30 cellular contexts compared by ENCODE assay signal in genomic region chr15:84908564-84908963, GRCh38. TPM values are rescaled to one million over a fixed set of nuclear protein-coding genes. Genes with fewer than 3 reads are reported as not detected.
A peak's percentile ranks its signal among the peaks of the same experiment; 100 is the strongest.
DNase-seq lines count a peak whose midpoint lies in the region; ATAC-seq and TF ChIP-seq lines count a peak whose summit lies in the region.
"Had no signal": no experiment of that assay in that cellular context is flagged by ENCODE, and none has a peak within 500 bp of the region (broad histone marks: within the 10 kb centered on the region; RNA-seq: fewer than 3 reads in every experiment).

No MANE protein-coding gene starts in this region.

- H4K20me1 ChIP-seq in GM23338 (replicated peaks; ENCODE audit: insufficient read depth), result no peaks in the 10 kb centered on the region

- intact Hi-C loops in testis (cut with DNase I; ENCODE audit: low total_unique reads) (no loop called here), Caco-2 (cut with micrococcal nuclease; ENCODE audit: unreplicated experiment) (no loop called here)

- in situ Hi-C loops in GM13976 (cut with MboI; ENCODE audit: low sequenced_read_pairs, unreplicated experiment), result no loop called here

- H3K4me3 Mint-ChIP-seq in GM23338 (no peak overlapping the region), Caco-2 (ENCODE audit: unreplicated experiment) (no peak overlapping the region)
- H3K4me3 Mint-ChIP-seq: activated B cell treated with CpG ODN at 0.5 μM for 24 hours; activated naive CD4-positive, alpha-beta T cell treated with anti-CD3 and anti-CD28 coated beads, Interleukin-2, amount 10 ng/mL, durations not matched to agents 7 days and 5 days had no signal

- H3K4me3 ChIP-seq in GM23338 (no peak overlapping the region), NT2/D1 (ENCODE audit: insufficient read length, low read depth) (no peak overlapping the region), thoracic aorta (no peak overlapping the region), testis (no peak overlapping the region), Caco-2 (ENCODE audit: low read depth, low read length) (no peak overlapping the region)
- H3K4me3 ChIP-seq: GM23248, MG63, ovary, right atrium auricular region, upper lobe of right lung had no signal

- H3K9me3 ChIP-seq in NT2/D1 (ENCODE audit: insufficient read depth, low read length) (no peaks in the 10 kb centered on the region), thoracic aorta (no peaks in the 10 kb centered on the region), testis (no peaks in the 10 kb centered on the region), Caco-2 (no peaks in the 10 kb centered on the region)
- H3K9me3 ChIP-seq: MG63, ovary, right atrium auricular region, upper lobe of right lung had no signal

- H3K4me1 Mint-ChIP-seq in GM23338 (peaks cover 10% of the 10 kb centered on the region), Caco-2 (ENCODE audit: low read depth, unreplicated experiment) (peaks cover 22% of the 10 kb centered on the region)
- H3K4me1 Mint-ChIP-seq: activated B cell treated with CpG ODN at 0.5 μM for 24 hours; naive thymus-derived CD8-positive, alpha-beta T cell had no signal

- no peak overlapping the region for H3K4me2 ChIP-seq in GM23338

- ATAC-seq in GM23338 (peak; percentile 60), thoracic aorta (ENCODE audit: insufficient number of reproducible peaks, low FRiP score, low read depth) (no peak)
- ATAC-seq: naive thymus-derived CD8-positive, alpha-beta T cell; Right ventricle myocardium inferior; upper lobe of right lung had no signal

- no peaks in the 10 kb centered on the region for H3K9me2 ChIP-seq in GM23338 (ENCODE audit: insufficient read depth)

- H3F3A ChIP-seq in GM23338 (replicated peaks; ENCODE audit: low read depth), result no peaks in the 10 kb centered on the region

- no peak for TF ChIP-seq POLR2A in testis (IDR thresholded peaks at IDR 0.05)

- no TSS peak for BruUV-seq in Caco-2 (replicated peaks; lab: Mats Ljungman, UMichigan)

- H3K27me3 ChIP-seq in GM23338 (ENCODE audit: insufficient read depth) (no peaks in the 10 kb centered on the region), NT2/D1 (ENCODE audit: insufficient read depth, insufficient read length) (no peaks in the 10 kb centered on the region), thoracic aorta (replicated peaks; ENCODE audit: insufficient read depth) (no peaks in the 10 kb centered on the region), testis (no peaks in the 10 kb centered on the region), Caco-2 (replicated peaks; ENCODE audit: control insufficient read depth, insufficient read depth, low read length) (no peaks in the 10 kb centered on the region; the same call in 1 of the 2 replicates)
- H3K27me3 ChIP-seq: MG63, ovary, right atrium auricular region, upper lobe of right lung had no signal

- POLR2A ChIA-PET in Caco-2 (lab: Charles Lee), result no interaction called here

- H3K79me2 ChIP-seq in GM23338 (replicated peaks; ENCODE audit: insufficient read depth), result no peaks in the 10 kb centered on the region

- H3K36me3 Mint-ChIP-seq in GM23338 (ENCODE audit: low read depth) (no peaks in the 10 kb centered on the region), Caco-2 (ENCODE audit: insufficient read depth, unreplicated experiment) (peaks cover 7% of the 10 kb centered on the region)
- H3K36me3 Mint-ChIP-seq: activated naive CD4-positive, alpha-beta T cell treated with anti-CD3 and anti-CD28 coated beads, Interleukin-2, amount 10 ng/mL, durations not matched to agents 7 days and 5 days; naive thymus-derived CD8-positive, alpha-beta T cell had no signal

- H3K9ac ChIP-seq in NT2/D1 (ENCODE audit: insufficient read length, low read depth), result peak overlapping the region; percentile 29
- H3K9ac ChIP-seq: GM23248 had no signal

- H3K27me3 Mint-ChIP-seq in GM23338 (ENCODE audit: insufficient read depth, low read depth, poor library complexity), result peaks cover 6% of the 10 kb centered on the region
- no peaks in the 10 kb centered on the region for H3K27me3 Mint-ChIP-seq in Caco-2 (ENCODE audit: insufficient read depth, unreplicated experiment)

- H3K9me3 Mint-ChIP-seq in GM23338 (no peaks in the 10 kb centered on the region; the same call in 2 of the 3 replicates), Caco-2 (ENCODE audit: unreplicated experiment) (no peaks in the 10 kb centered on the region)
- H3K9me3 Mint-ChIP-seq: activated B cell treated with CpG ODN at 0.5 μM for 24 hours; activated naive CD4-positive, alpha-beta T cell treated with anti-CD3 and anti-CD28 coated beads, Interleukin-2, amount 10 ng/mL, durations not matched to agents 7 days and 5 days had no signal

- 46 to 54% methylated on average over 13 of the region's 13 CpGs for WGBS in testis, 2 donors

- TF ChIP-seq CTCF in GM23338 (conservative IDR thresholded peaks at IDR 0.05; ENCODE audit: low read depth in 2 of 2), result no peak
- no peak for TF ChIP-seq CTCF in thoracic aorta (IDR thresholded peaks at IDR 0.05)
- no peak for TF ChIP-seq CTCF in testis (IDR thresholded peaks at IDR 0.05)
- no peak for TF ChIP-seq CTCF in Caco-2 (IDR thresholded peaks at IDR 0.05; ENCODE audit: insufficient read depth in 1 of 2, low read depth in 1 of 2, low read length in 1 of 2, severe bottlenecking in 1 of 2, unreplicated experiment in 1 of 2)
- no peak for TF ChIP-seq CTCF in GM13976 (IDR thresholded peaks at IDR 0.05; ENCODE audit: borderline replicate concordance, control extremely low read depth, extremely low read depth, insufficient read depth, missing control alignments)

- H3K4me1 ChIP-seq in GM23338 (ENCODE audit: insufficient read depth) (no peaks in the 10 kb centered on the region), NT2/D1 (ENCODE audit: insufficient read depth, insufficient read length) (peaks cover 14% of the 10 kb centered on the region), thoracic aorta (ENCODE audit: control insufficient read depth in 1 of 2, low read depth in 2 of 2) (peaks cover 45 to 84% of the 10 kb centered on the region in 2 donors), testis (peaks cover 32% of the 10 kb centered on the region), Caco-2 (peaks cover 24% of the 10 kb centered on the region)

- DNase-seq in GM23338 (ENCODE audit: low spot score), result no peak
- no peak for DNase-seq in NT2/D1 (ENCODE audit: low read depth, low spot score)
- peak; percentile 28 for DNase-seq in left kidney (ENCODE audit: low read depth, low spot score)
- DNase-seq in thoracic aorta (ENCODE audit: low spot score), result no peak
- no peak for DNase-seq in testis
- DNase-seq in Caco-2, result no peak
- no peak for DNase-seq in GM13976 (ENCODE audit: low spot score)
- DNase-seq: activated B cell treated with CpG ODN at 0.5 μM for 24 hours; activated CD4-positive, alpha-beta T cell treated with anti-CD3 and anti-CD28 coated beads, Interleukin-2, amount 50 U/mL, for 48 hours; activated naive CD4-positive, alpha-beta T cell treated with anti-CD3 and anti-CD28 coated beads, Interleukin-2, amount 10 ng/mL, durations not matched to agents 7 days and 5 days; amygdala; effector CD8-positive, alpha-beta T cell; glutamatergic neuron; GM23248; KG1; MG63; midbrain; naive thymus-derived CD8-positive, alpha-beta T cell; NCI-H1105 treated with DMSO at 0.1 percent for 48 hours; NCI-H2029 treated with DMSO at 0.1 percent for 48 hours; NCI-H446; T-helper 9 cell; upper lobe of right lung had no signal

- CTCF ChIA-PET in Caco-2 (lab: Charles Lee), result interaction anchor here (1.3 kb wide), 1 partner anchor 20 kb away, joined by 3 read pairs; no protein-coding TSS in a partner anchor

- H2AFZ ChIP-seq in GM23338, result peak overlapping the region; percentile 93
- H2AFZ ChIP-seq: GM23248 had no signal

- H3K27ac Mint-ChIP-seq in GM23338 (no peak overlapping the region), Caco-2 (ENCODE audit: unreplicated experiment) (no peak overlapping the region)
- H3K27ac Mint-ChIP-seq: activated B cell treated with CpG ODN at 0.5 μM for 24 hours; activated naive CD4-positive, alpha-beta T cell treated with anti-CD3 and anti-CD28 coated beads, Interleukin-2, amount 10 ng/mL, durations not matched to agents 7 days and 5 days; naive thymus-derived CD8-positive, alpha-beta T cell had no signal

- H3K36me3 ChIP-seq in GM23338 (ENCODE audit: insufficient read depth), result no peaks in the 10 kb centered on the region
- no peaks in the 10 kb centered on the region for H3K36me3 ChIP-seq in NT2/D1 (ENCODE audit: insufficient read depth, insufficient read length, low read length)
- H3K36me3 ChIP-seq in thoracic aorta, result no peaks in the 10 kb centered on the region
- no peaks in the 10 kb centered on the region for H3K36me3 ChIP-seq in testis (ENCODE audit: low read depth, missing control alignments)
- H3K36me3 ChIP-seq in Caco-2 (ENCODE audit: control insufficient read depth, insufficient read depth, low read length), result no peaks in the 10 kb centered on the region
- H3K36me3 ChIP-seq: MG63, ovary, right atrium auricular region, upper lobe of right lung had no signal

- H3K27ac ChIP-seq in GM23338 (ENCODE audit: low read depth), result no peak overlapping the region
- H3K27ac ChIP-seq in thoracic aorta, result peak overlapping the region; percentile 27 to 95
- no peak overlapping the region for H3K27ac ChIP-seq in testis
- H3K27ac ChIP-seq: GM23248, right atrium auricular region, upper lobe of right lung had no signal

TF ChIP-seq in GM23338, 12 proteins besides CTCF, POLR2A, EP300 and RAD21 (continues in another document):
- TF ChIP-seq STAT1 (IDR thresholded peaks at IDR 0.05; ENCODE audit: unreplicated experiment) (no peak), NANOG (IDR thresholded peaks at IDR 0.05; ENCODE audit: borderline replicate concordance) (no peak), ZNF331 (CRISPR knock-in tag; IDR thresholded peaks at IDR 0.05; ENCODE audit: low read depth) (no peak)

RNA-seq across cellular contexts. Expression of gene SLC28A1, which starts 24.1 kb away (rescaled TPM):
- not detected in 2 replicates for total RNA-seq in GM23338 (2014; rRNA removed; shearing (Covaris generic))
- polyA plus RNA-seq in GM23338 (2016; fragmentation: Nextera tagmentation; extraction: Ambion mirVana), result not detected in 2 replicates
- 1 to 10 TPM in 1 of 2 donors, under 1 TPM in 1; 0.41 to 1.6 TPM for total RNA-seq in thoracic aorta
- under 1 TPM; 0.31 TPM for total RNA-seq in testis
- 0.26 TPM for polyA plus RNA-seq in testis (ENCODE audit: insufficient read depth, low read depth, low replicate concordance)
- total RNA-seq in Caco-2 (2022), result not detected in 2 replicates
- total RNA-seq: activated B cell treated with CpG ODN at 0.5 μM for 24 hours; bronchial epithelial cell; epithelial cell of proximal tubule; GM23248; lower leg skin; naive thymus-derived CD8-positive, alpha-beta T cell; upper lobe of right lung had no signal
- polyA plus RNA-seq: GM23248; keratinocyte; naive thymus-derived CD8-positive, alpha-beta T cell had no signal

Comparison
In these comparisons a context has a peak if more than half of its experiments do, and no peak if none do; other contexts are left out.
1. H3K27ac ChIP-seq: peak in thoracic aorta (2 of 2); none in GM23338 (single experiment) and testis (0 of 2).